In the genomic region with DNA sequence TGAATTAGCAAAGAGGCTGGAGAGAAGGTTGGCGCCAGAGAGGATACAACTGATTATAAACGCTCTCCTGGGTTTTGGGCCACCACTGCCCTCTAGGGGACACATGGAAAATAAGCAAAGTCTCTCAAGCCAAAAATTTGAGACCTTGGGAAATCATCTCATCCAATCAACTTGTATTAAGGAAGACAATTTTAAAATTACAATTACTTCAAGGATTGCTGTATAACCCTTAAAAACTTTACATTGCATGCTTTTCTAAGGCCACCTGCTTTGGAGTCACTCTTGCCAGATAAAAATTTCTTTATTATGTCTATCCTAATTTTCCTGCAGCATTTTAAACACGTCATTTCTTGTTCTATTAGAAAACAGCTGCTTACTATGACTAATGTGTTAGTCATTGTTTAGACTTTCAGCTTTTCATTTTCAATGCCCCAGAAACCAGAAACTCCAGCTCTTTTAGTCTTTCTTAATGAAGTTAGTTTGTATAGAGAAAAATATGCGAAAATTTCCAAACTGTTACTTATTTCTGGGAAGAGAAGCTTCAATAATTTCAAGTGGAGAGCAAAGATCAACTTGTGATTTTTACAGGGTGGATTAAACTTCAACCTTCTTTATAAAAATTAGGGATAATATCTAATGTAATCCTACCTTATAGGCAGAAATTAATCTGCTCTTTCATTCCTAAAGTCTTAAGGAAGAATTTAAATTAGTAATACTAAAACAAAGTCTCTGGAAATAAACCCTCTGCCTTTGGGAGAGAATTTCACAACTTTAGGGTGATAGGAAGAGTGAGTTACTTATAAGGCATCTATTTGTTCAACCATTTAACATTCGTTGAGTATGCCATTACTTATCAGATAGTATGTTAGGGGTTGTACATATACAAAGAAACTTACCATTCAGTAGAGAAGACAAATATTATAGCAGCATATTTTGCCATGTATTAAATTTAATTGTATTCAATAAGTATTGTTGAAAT, we compare ENCODE assay signal across 9 cellular contexts. TPM values are rescaled to one million over a fixed set of nuclear protein-coding genes. Genes with fewer than 3 reads are reported as not detected.
A peak's percentile ranks its signal among the peaks of the same experiment; 100 is the strongest.
DNase-seq lines count a peak whose midpoint lies in the region; ATAC-seq and TF ChIP-seq lines count a peak whose summit lies in the region.
"Had no signal": no experiment of that assay in that cellular context is flagged by ENCODE, and none has a peak within 500 bp of the region (broad histone marks: within the 10 kb centered on the region; RNA-seq: fewer than 3 reads in every experiment).

No MANE protein-coding gene starts in this region.

- no peak overlapping the region for H3K4me3 ChIP-seq in HFF-Myc (replicated peaks; ENCODE audit: low read depth, low read length)
- H3K4me3 ChIP-seq in suprapubic skin: no peak overlapping the region
- H3K4me3 ChIP-seq: BLaER1 had no signal

- WGBS in suprapubic skin: 8% methylated on average over 5 of the region's 5 CpGs

- no peaks in the 10 kb centered on the region for H3K36me3 Mint-ChIP-seq in activated CD4-positive, alpha-beta memory T cell treated with anti-CD3 and anti-CD28 coated beads, Interleukin-2, amount 10 ng/mL, durations not matched to agents 7 days and 5 days (ENCODE audit: low read depth)

- TF ChIP-seq EP300 in suprapubic skin (IDR thresholded peaks at IDR 0.05): no peak

- CTCF ChIA-PET in activated CD4-positive, alpha-beta memory T cell treated with anti-CD3 and anti-CD28 coated beads, Interleukin-2, amount 10 ng/mL, durations not matched to agents 7 days and 5 days (lab: Charles Lee): interaction anchor here (1.0 to 1.7 kb wide), 4 partner anchors 82 to 152 kb away, joined by 3 to 9 read pairs (median 4); no protein-coding TSS in a partner anchor

- no peak overlapping the region for H3K4me3 Mint-ChIP-seq in activated CD4-positive, alpha-beta memory T cell treated with anti-CD3 and anti-CD28 coated beads, Interleukin-2, amount 10 ng/mL, durations not matched to agents 7 days and 5 days

- peak; percentile 82 for ATAC-seq in esophagus mucosa

- POLR2A ChIA-PET in activated CD4-positive, alpha-beta memory T cell treated with anti-CD3 and anti-CD28 coated beads, Interleukin-2, amount 10 ng/mL, durations not matched to agents 7 days and 5 days (lab: Charles Lee): no interaction called here

- H3K27me3 ChIP-seq in suprapubic skin: no peaks in the 10 kb centered on the region
- H3K27me3 ChIP-seq: BLaER1 had no signal

- H3K36me3 ChIP-seq in suprapubic skin: no peaks in the 10 kb centered on the region
- H3K36me3 ChIP-seq: BLaER1 had no signal

- peak; percentile 73 for TF ChIP-seq CTCF in HFF-Myc (IDR thresholded peaks at IDR 0.05; ENCODE audit: low read depth, low read length, missing control alignments)
- peak; percentile 69 to 70 for TF ChIP-seq CTCF in suprapubic skin (IDR thresholded peaks at IDR 0.05)

- H3K27ac ChIP-seq in suprapubic skin: peak overlapping the region; percentile 76
- H3K27ac ChIP-seq: BLaER1 had no signal

- H3K27ac Mint-ChIP-seq in activated CD4-positive, alpha-beta memory T cell treated with anti-CD3 and anti-CD28 coated beads, Interleukin-2, amount 10 ng/mL, durations not matched to agents 7 days and 5 days: no peak overlapping the region

- DNase-seq in DMS79 treated with DMSO at 0.1 percent for 48 hours (lab: John Stamatoyannopoulos, UW) (peak; percentile 6), DMS79 (lab: John Stamatoyannopoulos, UW) (no peak), HFF-Myc (ENCODE audit: extremely low read depth, low read depth) (no peak), NCI-H2227 treated with DMSO at 0.1 percent for 48 hours (lab: John Stamatoyannopoulos, UW) (peak; percentile 69), mucosa of gallbladder (ENCODE audit: low spot score) (peak; percentile 75), suprapubic skin (ENCODE audit: low spot score in 2 of 2) (peak; percentile 70 to 86)
- DNase-seq in activated CD4-positive, alpha-beta memory T cell treated with anti-CD3 and anti-CD28 coated beads, Interleukin-2, amount 10 ng/mL, durations not matched to agents 7 days and 5 days: peak; percentile 54

- H3K27me3 Mint-ChIP-seq in activated CD4-positive, alpha-beta memory T cell treated with anti-CD3 and anti-CD28 coated beads, Interleukin-2, amount 10 ng/mL, durations not matched to agents 7 days and 5 days: peaks cover 19% of the 10 kb centered on the region

- no peaks in the 10 kb centered on the region for H3K9me3 Mint-ChIP-seq in activated CD4-positive, alpha-beta memory T cell treated with anti-CD3 and anti-CD28 coated beads, Interleukin-2, amount 10 ng/mL, durations not matched to agents 7 days and 5 days

- H3K4me1 Mint-ChIP-seq in activated CD4-positive, alpha-beta memory T cell treated with anti-CD3 and anti-CD28 coated beads, Interleukin-2, amount 10 ng/mL, durations not matched to agents 7 days and 5 days: peaks cover 13% of the 10 kb centered on the region

- H3K9me3 ChIP-seq in suprapubic skin: no peaks in the 10 kb centered on the region
- H3K9me3 ChIP-seq: BLaER1 had no signal

- TF ChIP-seq POLR2A in suprapubic skin (IDR thresholded peaks at IDR 0.05): no peak

- H3K4me1 ChIP-seq in suprapubic skin: peaks cover 17% of the 10 kb centered on the region

RNA-seq across cellular contexts. Expression of a gene that starts 20.6 kb away (rescaled TPM):
- under 1 TPM in 1 of 2 experiments, not detected in 1; 0.05 TPM for total RNA-seq in activated CD4-positive, alpha-beta memory T cell treated with anti-CD3 and anti-CD28 coated beads, Interleukin-2, amount 10 ng/mL, durations not matched to agents 7 days and 5 days
- total RNA-seq in esophagus mucosa: 0.76 TPM
- 16.8 TPM for total RNA-seq in mucosa of gallbladder
- 10 to 100 TPM in 1 of 4 donors, 1 to 10 TPM in 3; 2.8 to 37.9 (median 3.7) TPM for total RNA-seq in suprapubic skin

Comparison
In these comparisons a context has a peak if more than half of its experiments do, and no peak if none do; other contexts are left out.
1. DNase-seq: peak in DMS79 treated with DMSO at 0.1 percent for 48 hours (single experiment), NCI-H2227 treated with DMSO at 0.1 percent for 48 hours (single experiment), activated CD4-positive, alpha-beta memory T cell treated with anti-CD3 and anti-CD28 coated beads, Interleukin-2, amount 10 ng/mL, durations not matched to agents 7 days and 5 days (single experiment), mucosa of gallbladder (single experiment) and suprapubic skin (2 of 2); none in DMS79 (single experiment) and HFF-Myc (single experiment).